Comparison of ENCODE assay signal across 15 cellular contexts in the genomic region with DNA sequence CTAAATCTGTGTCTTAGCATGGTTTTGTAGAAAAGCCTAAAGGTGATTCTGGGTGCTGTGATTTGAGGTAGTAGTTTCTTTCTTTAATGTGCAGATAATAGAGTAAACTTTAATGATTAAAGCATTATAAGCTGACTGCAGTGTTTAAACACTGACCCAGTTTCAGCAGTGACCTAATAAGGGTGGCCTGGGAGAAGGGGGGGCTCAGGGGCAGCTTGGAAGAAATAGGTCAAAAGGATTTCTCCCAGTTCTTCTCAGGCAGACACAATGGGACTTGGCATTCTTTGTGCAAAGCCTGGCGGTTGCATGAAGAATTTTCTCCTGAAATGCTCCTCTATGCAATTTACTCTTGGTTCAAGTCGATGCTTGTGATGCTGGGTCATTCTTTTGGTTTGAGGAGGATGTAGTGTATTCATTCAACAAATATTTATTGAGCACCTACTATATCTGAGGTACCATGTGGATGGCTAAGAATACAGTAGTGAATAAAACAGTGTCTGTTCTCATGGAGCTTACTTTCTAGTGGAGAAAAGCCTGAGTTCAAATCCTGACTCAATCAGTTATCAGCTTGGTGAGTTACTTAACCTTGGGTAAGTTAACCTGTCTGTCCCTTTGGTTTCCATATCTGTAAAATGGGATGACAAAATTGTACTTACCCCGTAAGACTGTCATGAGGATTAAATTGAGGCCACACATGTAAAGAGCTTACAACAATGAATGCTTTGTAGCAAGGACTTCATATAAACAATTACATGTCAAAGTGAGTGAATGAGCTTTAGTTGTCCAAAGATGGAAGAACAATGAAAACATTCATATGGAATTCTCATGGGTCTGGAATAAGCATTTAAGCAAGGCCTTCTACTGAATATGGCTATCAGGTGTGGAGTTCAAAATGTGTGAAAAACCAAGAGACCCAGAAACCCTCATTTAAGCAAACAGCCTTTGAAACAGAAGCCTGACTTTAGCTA.
"Had no signal": no experiment of that assay in that cellular context is flagged by ENCODE, and none has a peak within 500 bp of the region (broad histone marks: within the 10 kb centered on the region; RNA-seq: fewer than 3 reads in every experiment).

No MANE protein-coding gene starts in this region.

- DNase-seq: activated CD4-positive, alpha-beta T cell treated with anti-CD3 and anti-CD28 coated beads for 1 hour; activated effector memory CD4-positive, alpha-beta T cell treated with anti-CD3 and anti-CD28 coated beads, Interleukin-2, amount 50 U/mL, for 16 hours; activated T-cell treated with anti-CD3 and anti-CD28 coated beads, Interleukin-2, amount 50 U/mL, for 4 hours; amygdala; body of pancreas; central memory CD4-positive, alpha-beta T cell; kidney; left lung; naive thymus-derived CD4-positive, alpha-beta T cell; psoas muscle; sigmoid colon; T1000; thyroid gland had no signal

- H3K4me3 ChIP-seq: body of pancreas, coronary artery, left lung, psoas muscle, sigmoid colon, thyroid gland had no signal

- FAIRE-seq: kidney had no signal

- H3K36me3 ChIP-seq: left lung, sigmoid colon, thyroid gland had no signal

- H3K9me3 ChIP-seq: body of pancreas, left lung, psoas muscle, sigmoid colon, thyroid gland had no signal

- ATAC-seq: body of pancreas; esophagus mucosa; left lung; naive thymus-derived CD4-positive, alpha-beta T cell; psoas muscle had no signal

- H3K27ac ChIP-seq: body of pancreas, coronary artery, left lung, psoas muscle, sigmoid colon, thyroid gland had no signal

- H3K27me3 ChIP-seq: body of pancreas, left lung, sigmoid colon, thyroid gland had no signal
